18 cellular contexts compared by ENCODE assay signal in the genomic region with DNA sequence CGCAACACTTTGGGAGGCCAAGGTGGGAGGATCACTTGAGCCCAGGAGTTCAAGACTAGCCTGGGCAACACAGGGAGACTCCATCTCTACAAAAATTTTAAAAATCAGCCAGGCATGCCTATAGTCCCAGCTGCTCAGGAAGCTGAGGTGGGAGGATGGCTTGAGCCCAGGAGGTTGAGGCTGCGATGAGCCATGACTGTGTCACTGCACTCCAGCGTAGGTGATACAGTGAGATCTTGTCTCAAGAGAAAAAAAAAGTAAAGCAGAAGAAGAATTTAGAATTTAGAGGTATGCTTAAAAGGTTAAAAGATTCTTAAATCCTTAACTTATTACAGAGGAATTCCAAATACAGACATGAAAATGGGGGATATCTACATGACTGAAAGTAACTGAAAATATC.
DNase-seq lines count a peak whose midpoint lies in the region; ATAC-seq, FAIRE-seq and TF ChIP-seq lines count a peak whose summit lies in the region.
"Had no signal": no experiment of that assay in that cellular context is flagged by ENCODE, and none has a peak within 500 bp of the region (broad histone marks: within the 10 kb centered on the region; RNA-seq: fewer than 3 reads in every experiment).

No MANE protein-coding gene starts in this region.

- H3K27ac Mint-ChIP-seq in H9, result peak overlapping the region; percentile 89 to 97 (median 94); a peak in 4 of 7 replicates
- H3K27ac Mint-ChIP-seq: activated naive CD4-positive, alpha-beta T cell treated with anti-CD3 and anti-CD28 coated beads, Interleukin-2, amount 50 U/mL, for 24 hours; brain; nephron progenitor cell had no signal

- H4K8ac ChIP-seq in H9 (replicated peaks; ENCODE audit: insufficient read length, low read depth, low read length) (no peak overlapping the region), H1 (ENCODE audit: extremely low read depth, insufficient read depth, low read length) (no peak overlapping the region)

- no peak overlapping the region for H3K23ac ChIP-seq in H9 (ENCODE audit: insufficient read length, low read depth, low read length)
- H3K23ac ChIP-seq in H1 (ENCODE audit: insufficient read length), result no peak overlapping the region

- no peak for TF ChIP-seq POLR2A in H1 (IDR thresholded peaks at IDR 0.05; ENCODE audit: control extremely low read depth in 1 of 2, low read depth in 2 of 2, low read length in 2 of 2)

- H2BK120ac ChIP-seq in H9 (ENCODE audit: low read depth, low read length, poor library complexity, severe bottlenecking) (no peak overlapping the region), H1 (replicated peaks; ENCODE audit: low read depth, low read length) (peak overlapping the region; percentile 78)

- no peak overlapping the region for H4K91ac ChIP-seq in H9 (ENCODE audit: insufficient read length, low read depth, low read length)
- no peak overlapping the region for H4K91ac ChIP-seq in H1 (replicated peaks; ENCODE audit: insufficient read length, low read length)

- H4K20me1 ChIP-seq in H9 (ENCODE audit: control insufficient read depth, insufficient read depth, insufficient read length), result no peaks in the 10 kb centered on the region
- no peaks in the 10 kb centered on the region for H4K20me1 ChIP-seq in PC-3 (ENCODE audit: low read length)
- H4K20me1 ChIP-seq in H1 (replicated peaks in 1 of 2; ENCODE audit: control insufficient read depth in 1 of 2, insufficient read depth in 2 of 2, low read length in 2 of 2), result no peaks in the 10 kb centered on the region

- POLR2A ChIA-PET in PC-3 (lab: Charles Lee; ENCODE audit: unreplicated experiment) (no interaction called here), H1 (lab: Charles Lee; ENCODE audit: partially characterized antibody) (no interaction called here)

- H4K5ac ChIP-seq in H9 (ENCODE audit: insufficient read length, low read depth, low read length), result no peak overlapping the region
- H4K5ac ChIP-seq in H1 (ENCODE audit: insufficient read length, low read depth, low read length), result no peak overlapping the region

- H3K27me3 Mint-ChIP-seq in H9 (ENCODE audit: low read depth), result no peaks in the 10 kb centered on the region
- H3K27me3 Mint-ChIP-seq: activated naive CD4-positive, alpha-beta T cell treated with anti-CD3 and anti-CD28 coated beads, Interleukin-2, amount 50 U/mL, for 24 hours; brain had no signal

- H3K9me2 ChIP-seq in PC-3 (replicated peaks; ENCODE audit: low read length), result no peaks in the 10 kb centered on the region

- H2AK5ac ChIP-seq in H9 (ENCODE audit: insufficient read length, low read length), result no peak overlapping the region
- H2AK5ac ChIP-seq in H1 (ENCODE audit: low read depth, low read length), result no peak overlapping the region

- H2BK20ac ChIP-seq in H9 (ENCODE audit: low read depth, low read length, poor library complexity, severe bottlenecking) (no peak overlapping the region), H1 (ENCODE audit: low read length) (no peak overlapping the region)

- H3K18ac ChIP-seq in H9 (ENCODE audit: insufficient read length, low read depth, low read length) (no peak overlapping the region), H1 (ENCODE audit: extremely low read depth, low read length) (no peak overlapping the region)

- H3K27me3 ChIP-seq in ACC112 (ENCODE audit: insufficient read depth, low read length) (no peaks in the 10 kb centered on the region), H9 (ENCODE audit: insufficient read depth, low read length) (no peaks in the 10 kb centered on the region), PC-3 (ENCODE audit: low read length) (no peaks in the 10 kb centered on the region), H1 (replicated peaks in 1 of 4; ENCODE audit: control insufficient read depth in 3 of 4, extremely low read depth in 1 of 4, insufficient read depth in 3 of 4, low read length in 3 of 4) (no peaks in the 10 kb centered on the region)
- H3K27me3 ChIP-seq: dorsolateral prefrontal cortex, heart left ventricle, uterus had no signal

- H3K23me2 ChIP-seq in H9 (ENCODE audit: insufficient read length, low read depth, low read length, poor library complexity, severe bottlenecking) (no peaks in the 10 kb centered on the region), H1 (ENCODE audit: low read depth, low read length) (no peaks in the 10 kb centered on the region)

- no peaks in the 10 kb centered on the region for H3K9me3 Mint-ChIP-seq in H9
- H3K9me3 Mint-ChIP-seq: activated naive CD4-positive, alpha-beta T cell treated with anti-CD3 and anti-CD28 coated beads, Interleukin-2, amount 50 U/mL, for 24 hours had no signal

- no CpG with 5 or more reads among the region's 3 CpGs for WGBS in H9 (ENCODE audit: extremely low coverage, insufficient read length, low lambda C conversion rate)
- 94% methylated on average over 3 of the region's 3 CpGs; no CpG with 5 or more reads in 1 of the 2 experiments for WGBS in H1 (ENCODE audit: extremely low coverage in 1 of 2, insufficient coverage in 1 of 2, insufficient read length in 1 of 2, insufficient replicate concordance in 2 of 2, low coverage in 1 of 2, low lambda C conversion rate in 2 of 2, missing lambda C conversion rate in 1 of 2), 2 experiments

- no peak overlapping the region for H3K4me3 ChIP-seq in ACC112 (ENCODE audit: low read depth, low read length)
- no peak overlapping the region for H3K4me3 ChIP-seq in PC-3 (ENCODE audit: low read length)
- H3K4me3 ChIP-seq in H1 (ENCODE audit: extremely low read depth in 1 of 4, insufficient read depth in 2 of 4, low read depth in 3 of 4, low read length in 4 of 4), result no peak overlapping the region
- H3K4me3 ChIP-seq: dorsolateral prefrontal cortex, heart left ventricle, uterus had no signal

- intact Hi-C loops in PC-3 (cut with micrococcal nuclease), result no loop called here

- H3K79me1 ChIP-seq in H9 (ENCODE audit: insufficient read depth, low read depth, low read length, poor library complexity, severe bottlenecking) (peaks cover 3% of the 10 kb centered on the region), H1 (ENCODE audit: low read depth, low read length) (no peaks in the 10 kb centered on the region)

- H3K9me3 ChIP-seq in H9 (ENCODE audit: control insufficient read depth, low read depth, low read length) (no peaks in the 10 kb centered on the region), PC-3 (ENCODE audit: low read length) (no peaks in the 10 kb centered on the region), H1 (ENCODE audit: insufficient read depth in 2 of 2, low read depth in 1 of 2, low read length in 1 of 2) (no peaks in the 10 kb centered on the region)
- H3K9me3 ChIP-seq: heart left ventricle, uterus had no signal

- H2BK15ac ChIP-seq in H9 (ENCODE audit: low read depth, low read length) (no peak overlapping the region), H1 (ENCODE audit: low read length) (no peak overlapping the region)

- H3K27ac ChIP-seq in ACC112 (ENCODE audit: low read depth, low read length) (peak overlapping the region; percentile 71), H9 (ENCODE audit: insufficient read length, low read depth, low read length) (no peak overlapping the region), PC-3 (ENCODE audit: low read length) (peak overlapping the region; percentile 59), H1 (ENCODE audit: low read depth, low read length) (no peak overlapping the region)
- H3K27ac ChIP-seq: dorsolateral prefrontal cortex, heart left ventricle, uterus had no signal

- no peak for FAIRE-seq in H1 (lab: Jason Lieb, UNC)

- no peak for TF ChIP-seq EP300 in H1 (IDR thresholded peaks at IDR 0.05; ENCODE audit: borderline replicate concordance in 1 of 2, low read depth in 2 of 2, low read length in 2 of 2)

- ATAC-seq in PC-3 (peak; percentile 38; the same call in 1 of the 2 replicates), HG03571 (IDR thresholded peaks at IDR 0.05; ENCODE audit: unreplicated experiment) (no peak)
- ATAC-seq: heart left ventricle had no signal

- no peak for DNase-seq in H9
- peak; percentile 74 for DNase-seq in PC-3
- no peak for DNase-seq in H1 (ENCODE audit: low read depth in 1 of 2, low spot score in 2 of 2)
- DNase-seq in middle frontal gyrus (ENCODE audit: extremely low spot score, low spot score), result no peak
- no peak for DNase-seq in NCI-H2029 treated with DMSO at 0.1 percent for 48 hours (lab: John Stamatoyannopoulos, UW)
- no peak for DNase-seq in RPMI8226
- DNase-seq: activated CD4-positive, alpha-beta T cell treated with anti-CD3 and anti-CD28 coated beads for 1 hour; activated T-cell treated with anti-CD3 and anti-CD28 coated beads, Interleukin-2, amount 50 U/mL, for 1 hour; dorsolateral prefrontal cortex; heart left ventricle; NCI-H1092 treated with DMSO at 0.1 percent for 48 hours; NCI-H2171; nephron progenitor cell; uterus had no signal

- peaks cover 28 to 31% of the 10 kb centered on the region in 2 experiments for H3K4me1 Mint-ChIP-seq in H9

- H3K4me2 ChIP-seq in H9 (ENCODE audit: insufficient read depth, insufficient read length, low read length), result no peak overlapping the region
- peak overlapping the region; percentile 70 for H3K4me2 ChIP-seq in PC-3 (ENCODE audit: low read length)
- no peak overlapping the region for H3K4me2 ChIP-seq in H1 (ENCODE audit: insufficient read depth in 1 of 2, low read depth in 2 of 2, low read length in 2 of 2)

- H3K9ac ChIP-seq in H9 (ENCODE audit: extremely low read depth, insufficient read length, low read length) (no peak overlapping the region), PC-3 (ENCODE audit: low read length) (no peak overlapping the region), H1 (replicated peaks in 1 of 4; ENCODE audit: extremely low read depth in 1 of 4, low read depth in 3 of 4, low read length in 3 of 4) (no peak overlapping the region)

- no peak overlapping the region for H2BK5ac ChIP-seq in H9 (ENCODE audit: insufficient read length, low read length)
- no peak overlapping the region for H2BK5ac ChIP-seq in H1 (ENCODE audit: low read depth, low read length)

- H3K4me3 Mint-ChIP-seq in H9, result no peak overlapping the region
- H3K4me3 Mint-ChIP-seq: activated naive CD4-positive, alpha-beta T cell treated with anti-CD3 and anti-CD28 coated beads, Interleukin-2, amount 50 U/mL, for 24 hours; brain; nephron progenitor cell had no signal

- no peak for TF ChIP-seq CTCF in H9 (conservative IDR thresholded peaks at IDR 0.05)
- TF ChIP-seq CTCF in PC-3 (conservative IDR thresholded peaks at IDR 0.05; ENCODE audit: low read depth, low read length), result no peak
- no peak for TF ChIP-seq CTCF in H1 (IDR thresholded peaks at IDR 0.05; ENCODE audit: control extremely low read depth in 1 of 3, insufficient read depth in 1 of 3, low read depth in 1 of 3, low read length in 3 of 3)

- H3K14ac ChIP-seq in H9 (ENCODE audit: insufficient read depth, low read length), result no peak overlapping the region
- H3K14ac ChIP-seq in H1 (ENCODE audit: insufficient read length), result no peak overlapping the region

- no peak overlapping the region for H3T11ph ChIP-seq in H9 (ENCODE audit: low read length)

- H3K4me1 ChIP-seq in ACC112 (ENCODE audit: control insufficient read depth, insufficient read depth, low read length, unreplicated experiment) (peaks cover 8% of the 10 kb centered on the region), H9 (ENCODE audit: insufficient read depth, low read length) (no peaks in the 10 kb centered on the region; the same call in 1 of the 2 replicates), PC-3 (ENCODE audit: insufficient read depth, low read length) (peaks cover 20% of the 10 kb centered on the region), H1 (replicated peaks in 1 of 4; ENCODE audit: control insufficient read depth in 3 of 4, insufficient read depth in 4 of 4, low read length in 3 of 4) (peaks cover 4 to 10% (median 5%) of the 10 kb centered on the region in 4 experiments; a peak in 5 of 7 replicates)
- H3K4me1 ChIP-seq: heart left ventricle, uterus had no signal

- no TSS peak for BruUV-seq in PC-3 (replicated peaks; lab: Mats Ljungman, UMichigan)

- H3K36me3 ChIP-seq in ACC112 (ENCODE audit: insufficient read depth, low read length), result no peaks in the 10 kb centered on the region; the same call in 1 of the 2 replicates
- H3K36me3 ChIP-seq in PC-3 (ENCODE audit: low read depth, low read length), result no peaks in the 10 kb centered on the region
- H3K36me3 ChIP-seq in H1 (ENCODE audit: control insufficient read depth in 2 of 4, insufficient read depth in 4 of 4, low read length in 3 of 4), result no peaks in the 10 kb centered on the region
- H3K36me3 ChIP-seq: heart left ventricle, uterus had no signal

- H3K79me2 ChIP-seq in ACC112 (ENCODE audit: control insufficient read depth, insufficient read depth, low read length, unreplicated experiment) (peaks cover 4% of the 10 kb centered on the region), H9 (ENCODE audit: insufficient read depth, low read length) (no peaks in the 10 kb centered on the region), PC-3 (ENCODE audit: low read length) (peaks cover 9% of the 10 kb centered on the region), H1 (ENCODE audit: control insufficient read depth in 1 of 2, insufficient read depth in 2 of 2, low read length in 2 of 2) (no peaks in the 10 kb centered on the region; a peak in 1 of 4 replicates)

- H3K56ac ChIP-seq in H9 (ENCODE audit: insufficient read length, low read depth, low read length) (no peak overlapping the region), H1 (replicated peaks; ENCODE audit: insufficient read length, low read depth, low read length) (no peak overlapping the region)

- H2AFZ ChIP-seq in ACC112 (ENCODE audit: low read length, unreplicated experiment), result no peak overlapping the region
- no peak overlapping the region for H2AFZ ChIP-seq in H9 (ENCODE audit: low read length)
- no peak overlapping the region for H2AFZ ChIP-seq in PC-3 (ENCODE audit: low read length)
- H2AFZ ChIP-seq in H1 (ENCODE audit: low read length), result no peak overlapping the region

- no peaks in the 10 kb centered on the region for H3F3A ChIP-seq in PC-3 (ENCODE audit: low read length, unreplicated experiment)

- CTCF ChIA-PET in PC-3 (lab: Charles Lee) (no interaction called here), H1 (lab: Charles Lee; ENCODE audit: partially characterized antibody) (interaction anchor here (1.0 kb wide), 1 partner anchor 539 kb away, joined by 3 read pairs; no protein-coding TSS in a partner anchor)

- TF ChIP-seq RAD21 in H1 (IDR thresholded peaks at IDR 0.05 in 1 of 2, conservative IDR thresholded peaks at IDR 0.05 in 1 of 2; ENCODE audit: low read depth in 2 of 2, low read length in 2 of 2), result no peak

- no peak overlapping the region for H3K4ac ChIP-seq in H9 (ENCODE audit: low read depth, low read length)
- H3K4ac ChIP-seq in H1 (replicated peaks; ENCODE audit: insufficient read length, low read depth, low read length), result no peak overlapping the region

- H2BK12ac ChIP-seq in H9 (ENCODE audit: insufficient read length, low read depth, low read length) (no peak overlapping the region), H1 (ENCODE audit: low read depth, low read length) (no peak overlapping the region)

- 0 out of 7 replicates have a peak, but pooled peaks cover 0 to 2% (median 0%) of the 10 kb centered on the region in 3 experiments for H3K36me3 Mint-ChIP-seq in H9 (ENCODE audit: insufficient read depth in 1 of 3, low read depth in 3 of 3)
- H3K36me3 Mint-ChIP-seq: brain had no signal

Comparison
In these comparisons a context has a peak if more than half of its experiments do, and no peak if none do; other contexts are left out.
1. H3K27ac ChIP-seq: peak in ACC112 (single experiment) and PC-3 (single experiment); none in H9 (single experiment) and H1 (single experiment).